ENCODE assay signal across 9 cellular contexts in the genomic region with DNA sequence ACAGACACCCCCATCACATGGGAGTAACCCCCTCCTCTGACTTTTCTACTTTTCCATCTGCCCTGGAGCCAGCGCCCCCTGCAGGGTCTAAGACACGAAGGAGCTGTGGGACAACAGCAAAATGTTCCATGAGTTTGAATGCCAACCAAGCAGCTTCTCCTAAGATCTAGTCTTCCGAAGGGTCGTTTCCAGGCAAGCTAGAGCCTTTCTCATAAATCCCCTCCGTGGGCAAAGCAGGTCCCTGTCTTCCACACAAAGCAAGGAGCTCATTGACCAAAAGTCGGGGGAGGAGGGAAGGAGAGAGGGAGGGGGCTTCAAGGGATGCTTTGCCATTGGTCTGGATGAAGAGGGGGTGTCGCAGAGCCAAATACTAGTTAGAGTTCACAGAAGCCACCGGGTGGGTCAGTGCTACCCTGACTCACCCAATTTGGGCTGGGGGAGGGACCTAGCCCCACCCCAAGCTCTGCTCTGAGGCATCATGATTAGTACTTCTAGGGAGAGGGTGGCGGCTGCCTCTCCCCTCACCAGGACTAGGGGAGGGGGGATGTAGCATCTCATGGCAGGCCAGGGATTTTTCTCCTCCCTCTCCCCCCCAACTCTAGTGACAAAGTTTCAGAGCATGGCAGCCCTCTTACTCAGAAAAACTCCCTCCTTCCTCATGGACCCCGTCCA. TPM values are rescaled to one million over a fixed set of nuclear protein-coding genes. Genes with fewer than 3 reads are reported as not detected.
A peak's percentile ranks its signal among the peaks of the same experiment; 100 is the strongest.
DNase-seq lines count a peak whose midpoint lies in the region; ATAC-seq lines count a peak whose summit lies in the region.
"Had no signal": no experiment of that assay in that cellular context is flagged by ENCODE, and none has a peak within 500 bp of the region (broad histone marks: within the 10 kb centered on the region; RNA-seq: fewer than 3 reads in every experiment).

No MANE protein-coding gene starts in this region.

- H3K14ac ChIP-seq in trophoblast cell (ENCODE audit: low read length), result no peak overlapping the region

- H3K79me1 ChIP-seq in trophoblast cell (ENCODE audit: low read length), result peaks cover 6% of the 10 kb centered on the region

- H3K4me3 ChIP-seq in endocrine pancreas (ENCODE audit: control insufficient read depth, insufficient read depth, low read length), result peak overlapping the region; percentile 50
- peak overlapping the region; percentile 78 for H3K4me3 ChIP-seq in trophoblast cell (ENCODE audit: low read depth, low read length)

- H3K27ac ChIP-seq in trophoblast cell (ENCODE audit: low read depth, low read length), result no peak overlapping the region
- H3K27ac ChIP-seq: C4-2B had no signal

- H3K18ac ChIP-seq in trophoblast cell (ENCODE audit: low read length), result no peak overlapping the region

- no peak overlapping the region for H4K91ac ChIP-seq in trophoblast cell (ENCODE audit: low read depth, low read length)

- no peak overlapping the region for H3K23ac ChIP-seq in trophoblast cell (ENCODE audit: low read length)

- H3K9me3 ChIP-seq in endocrine pancreas (ENCODE audit: control insufficient read depth, low read length) (no peaks in the 10 kb centered on the region), trophoblast cell (ENCODE audit: insufficient read depth, low read depth, low read length) (no peaks in the 10 kb centered on the region)

- no peak overlapping the region for H2BK5ac ChIP-seq in trophoblast cell (ENCODE audit: low read depth, low read length, poor library complexity)

- H3K4me1 ChIP-seq in endocrine pancreas (ENCODE audit: control insufficient read depth, insufficient read depth, low read length) (no peaks in the 10 kb centered on the region), trophoblast cell (ENCODE audit: control insufficient read depth in 1 of 2, insufficient read depth in 2 of 2, low read length in 2 of 2) (peaks cover 5 to 13% of the 10 kb centered on the region in 2 experiments)

- H4K8ac ChIP-seq in trophoblast cell (ENCODE audit: low read depth, low read length), result no peak overlapping the region

- peak overlapping the region; percentile 69 for H3K9ac ChIP-seq in endocrine pancreas (ENCODE audit: control insufficient read depth, insufficient read depth, low read length)
- no peak overlapping the region for H3K9ac ChIP-seq in trophoblast cell (ENCODE audit: low read length)

- DNase-seq in NCI-H1436 (lab: John Stamatoyannopoulos, UW), result peak; percentile 19
- DNase-seq in NCI-H1436 treated with DMSO at 0.1 percent for 48 hours (lab: John Stamatoyannopoulos, UW), result no peak
- peak; percentile 86 for DNase-seq in NCI-H82 (lab: John Stamatoyannopoulos, UW)
- DNase-seq in trophoblast cell, result no peak
- DNase-seq in occipital lobe (lab: John Stamatoyannopoulos, UW), result no peak
- DNase-seq in kidney tubule cell (ENCODE audit: low spot score), result no peak

- no peak overlapping the region for H2BK120ac ChIP-seq in trophoblast cell (ENCODE audit: insufficient read depth, low read length, poor library complexity)

- H2BK12ac ChIP-seq in trophoblast cell (ENCODE audit: low read length), result no peak overlapping the region

- H3K36me3 ChIP-seq in endocrine pancreas (ENCODE audit: control insufficient read depth, insufficient read depth, low read length) (no peaks in the 10 kb centered on the region), trophoblast cell (ENCODE audit: control insufficient read depth in 1 of 2, insufficient read depth in 2 of 2, low read length in 2 of 2) (peaks cover 8 to 14% of the 10 kb centered on the region in 2 experiments)

- H3K4me2 ChIP-seq in trophoblast cell (ENCODE audit: low read length), result peak overlapping the region; percentile 59

- no peak overlapping the region for H2AFZ ChIP-seq in trophoblast cell (ENCODE audit: insufficient read depth, low read length, poor library complexity)

- H3K79me2 ChIP-seq in trophoblast cell (ENCODE audit: control insufficient read depth, insufficient read depth, low read length, poor library complexity), result peaks cover 5% of the 10 kb centered on the region

- no peak overlapping the region for H3K4ac ChIP-seq in trophoblast cell (ENCODE audit: low read depth, low read length)

- no peak overlapping the region for H2AK5ac ChIP-seq in trophoblast cell (ENCODE audit: low read length)

- H4K12ac ChIP-seq in trophoblast cell (ENCODE audit: low read depth, low read length), result no peak overlapping the region

- H3K27me3 ChIP-seq in endocrine pancreas (ENCODE audit: control insufficient read depth, insufficient read depth, low read length) (no peaks in the 10 kb centered on the region), trophoblast cell (ENCODE audit: insufficient read depth, low read length) (peaks cover 29% of the 10 kb centered on the region)

- no CpG with 5 or more reads among the region's 10 CpGs for WGBS in trophoblast cell (ENCODE audit: extremely low coverage, insufficient coverage, insufficient read length)

- ATAC-seq in HG02798 (IDR thresholded peaks at IDR 0.05; ENCODE audit: poor library complexity, unreplicated experiment), result no peak

RNA-seq across cellular contexts. Expression of gene MSI1, which starts 1.6 kb away (rescaled TPM):
- 6.1 and 6.8 TPM in 2 replicates for polyA plus RNA-seq in trophoblast cell (2013)
- 7.5 TPM for total RNA-seq in occipital lobe

RNA-seq across cellular contexts. Expression of gene PLA2G1B, which starts 39.8 kb away (rescaled TPM):
- polyA plus RNA-seq in trophoblast cell (2013), result not detected in 2 replicates
- total RNA-seq in occipital lobe, result not detected

Comparison
In these comparisons a context has a peak if more than half of its experiments do, and no peak if none do; other contexts are left out.
1. DNase-seq: peak in NCI-H1436 (single experiment) and NCI-H82 (single experiment); none in NCI-H1436 treated with DMSO at 0.1 percent for 48 hours (single experiment), trophoblast cell (0 of 2), occipital lobe (single experiment) and kidney tubule cell (single experiment).